In the genomic region with DNA sequence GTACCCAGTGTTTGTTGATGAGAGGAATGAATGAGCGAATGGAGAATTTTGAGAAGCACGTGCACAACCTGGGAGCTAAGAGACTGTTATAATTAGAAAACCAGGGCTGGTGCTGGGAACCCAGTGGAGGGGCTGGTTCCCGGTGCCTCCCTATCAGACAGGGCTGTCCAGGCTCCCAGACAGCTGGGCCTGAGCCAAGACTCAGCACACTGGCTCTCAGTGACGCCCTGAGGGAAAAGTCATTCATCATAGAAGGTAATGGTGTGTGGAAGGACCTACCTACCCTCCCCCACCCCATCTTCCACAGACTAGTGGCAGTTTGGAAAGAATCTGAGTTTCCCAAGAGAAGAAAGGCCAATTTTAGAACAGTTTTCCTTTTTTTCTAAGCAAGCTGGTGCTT, we compare ENCODE assay signal across 15 cellular contexts. TPM values are rescaled to one million over a fixed set of nuclear protein-coding genes. Genes with fewer than 3 reads are reported as not detected.
A peak's percentile ranks its signal among the peaks of the same experiment; 100 is the strongest.
DNase-seq lines count a peak whose midpoint lies in the region; ATAC-seq and TF ChIP-seq lines count a peak whose summit lies in the region.
"Had no signal": no experiment of that assay in that cellular context is flagged by ENCODE, and none has a peak within 500 bp of the region (broad histone marks: within the 10 kb centered on the region; RNA-seq: fewer than 3 reads in every experiment).

No MANE protein-coding gene starts in this region.

- no peak overlapping the region for H3K27ac Mint-ChIP-seq in MCF 10A (ENCODE audit: low read depth, unreplicated experiment)
- H3K27ac Mint-ChIP-seq: activated naive CD4-positive, alpha-beta T cell treated with anti-CD3 and anti-CD28 coated beads for 36 hours; CD14-positive monocyte; T-cell had no signal

- H3K36me3 Mint-ChIP-seq in MCF 10A (ENCODE audit: insufficient read depth, unreplicated experiment) = no peaks in the 10 kb centered on the region
- H3K36me3 Mint-ChIP-seq: CD14-positive monocyte, T-cell had no signal

- DNase-seq in NCI-H1092 treated with DMSO at 0.1 percent for 48 hours (lab: John Stamatoyannopoulos, UW) (peak; percentile 12), RPMI7951 (ENCODE audit: low read depth) (peak; percentile 76), left ventricle myocardium superior (peak; percentile 87), thyroid gland (peak; percentile 91 to 93), ACHN (no peak), putamen (ENCODE audit: low spot score) (no peak), MCF 10A (ENCODE audit: unreplicated experiment) (no peak)
- DNase-seq: activated B cell treated with CpG ODN at 0.5 μM for 24 hours; activated naive CD4-positive, alpha-beta T cell treated with anti-CD3 and anti-CD28 coated beads for 36 hours; caudate nucleus; foreskin keratinocyte; T-cell had no signal

- H3K4me1 Mint-ChIP-seq in MCF 10A (ENCODE audit: insufficient read depth, unreplicated experiment) = no peaks in the 10 kb centered on the region
- H3K4me1 Mint-ChIP-seq: activated B cell treated with CpG ODN at 0.5 μM for 24 hours, CD14-positive monocyte, T-cell had no signal

- H3K9me3 ChIP-seq in thyroid gland = no peaks in the 10 kb centered on the region
- H3K9me3 ChIP-seq: tibial nerve had no signal

- POLR2A ChIA-PET in MCF 10A (lab: Yijun Ruan, JAX) = no interaction called here

- no TSS peak for BruUV-seq in MCF 10A (replicated peaks; lab: Mats Ljungman, UMichigan)

- no peaks in the 10 kb centered on the region for H3K27me3 ChIP-seq in thyroid gland
- H3K27me3 ChIP-seq: foreskin keratinocyte, tibial nerve had no signal

- no peaks in the 10 kb centered on the region for H3K36me3 ChIP-seq in thyroid gland
- H3K36me3 ChIP-seq: tibial nerve had no signal

- H3K9me3 Mint-ChIP-seq in MCF 10A (ENCODE audit: unreplicated experiment) = peaks cover 6% of the 10 kb centered on the region
- H3K9me3 Mint-ChIP-seq: activated B cell treated with CpG ODN at 0.5 μM for 24 hours; activated naive CD4-positive, alpha-beta T cell treated with anti-CD3 and anti-CD28 coated beads for 36 hours; CD14-positive monocyte; T-cell had no signal

- WGBS in thyroid gland, 2 donors = 15 to 21% methylated on average over 4 of the region's 4 CpGs

- H3K4me3 Mint-ChIP-seq in MCF 10A (ENCODE audit: unreplicated experiment) = no peak overlapping the region
- H3K4me3 Mint-ChIP-seq: activated B cell treated with CpG ODN at 0.5 μM for 24 hours; activated naive CD4-positive, alpha-beta T cell treated with anti-CD3 and anti-CD28 coated beads for 36 hours; CD14-positive monocyte; T-cell had no signal

- H3K27ac ChIP-seq in thyroid gland = peak overlapping the region; percentile 22 to 90 (median 84)
- H3K27ac ChIP-seq: foreskin keratinocyte, tibial nerve had no signal

- in situ Hi-C loops in ACHN (cut with HindIII; ENCODE audit: low pct_ligation_motif_present, low pct_unique_long_range_greater_than_20kb, low sequenced_read_pairs) = no loop called here

- CTCF ChIA-PET in MCF 10A (lab: Yijun Ruan, JAX) = interaction anchor here (0.8 kb wide), 1 partner anchor 56 kb away, joined by 3 read pairs; no protein-coding TSS in a partner anchor

- peaks cover 30 to 40% of the 10 kb centered on the region in 2 donors for H3K4me1 ChIP-seq in thyroid gland
- H3K4me1 ChIP-seq: foreskin keratinocyte, tibial nerve had no signal

- no peak for TF ChIP-seq POLR2A in thyroid gland (IDR thresholded peaks at IDR 0.05)

- H3K27me3 Mint-ChIP-seq in MCF 10A (ENCODE audit: insufficient read depth, unreplicated experiment) = no peaks in the 10 kb centered on the region

- no peak overlapping the region for H3K4me3 ChIP-seq in thyroid gland (replicated peaks in 1 of 3)
- H3K4me3 ChIP-seq: tibial nerve had no signal

- intact Hi-C loops in left ventricle myocardium superior (cut with micrococcal nuclease) = no loop called here
- intact Hi-C loops in thyroid gland (cut with DNase I) = no loop called here
- intact Hi-C loops in MCF 10A (cut with micrococcal nuclease) = no loop called here

- no peak for TF ChIP-seq CTCF in thyroid gland (IDR thresholded peaks at IDR 0.05)
- TF ChIP-seq CTCF in MCF 10A (IDR thresholded peaks at IDR 0.05; ENCODE audit: unreplicated experiment) = no peak

- peak; percentile 95 for ATAC-seq in left ventricle myocardium superior
- ATAC-seq: foreskin keratinocyte, T-cell had no signal

RNA-seq across cellular contexts. Expression of a gene that starts 34.7 kb away (rescaled TPM):
- total RNA-seq in RPMI7951 (2014; rRNA removed; shearing (Covaris generic)) = not detected in 2 replicates
- total RNA-seq in left ventricle myocardium superior (2.2 TPM), thyroid gland (1 to 10 TPM in 1 of 4 donors, under 1 TPM in 3; 0.40 to 1.0 (median 0.76) TPM), MCF 10A (2022) (not detected in 2 replicates)
- total RNA-seq: activated naive CD4-positive, alpha-beta T cell treated with anti-CD3 and anti-CD28 coated beads for 36 hours; foreskin keratinocyte; NCI-H460; T-cell had no signal

Comparison
In these comparisons a context has a peak if more than half of its experiments do, and no peak if none do; other contexts are left out.
1. DNase-seq: peak in NCI-H1092 treated with DMSO at 0.1 percent for 48 hours (single experiment), RPMI7951 (single experiment), left ventricle myocardium superior (single experiment) and thyroid gland (2 of 2); none in ACHN (single experiment), putamen (single experiment) and MCF 10A (single experiment).